In genomic region chr6:36340341-36340670, GRCh38 we compare ENCODE assay signal across 18 cellular contexts. TPM values are rescaled to one million over a fixed set of nuclear protein-coding genes. Genes with fewer than 3 reads are reported as not detected.
DNase-seq lines count a peak whose midpoint lies in the region; ATAC-seq, FAIRE-seq and TF ChIP-seq lines count a peak whose summit lies in the region.
"Had no signal": no experiment of that assay in that cellular context is flagged by ENCODE, and none has a peak within 500 bp of the region (broad histone marks: within the 10 kb centered on the region; RNA-seq: fewer than 3 reads in every experiment).

No MANE protein-coding gene starts in this region.

- H4K5ac ChIP-seq in mesendoderm (ENCODE audit: low read length): no peak overlapping the region

- no peaks in the 10 kb centered on the region for H3K9me3 ChIP-seq in K562 (replicated peaks; ENCODE audit: control insufficient read depth, insufficient read depth, low read depth, low read length)
- no peaks in the 10 kb centered on the region for H3K9me3 ChIP-seq in transverse colon
- H3K9me3 ChIP-seq: gastrocnemius medialis had no signal

- H2BK5ac ChIP-seq in mesendoderm (ENCODE audit: low read length): no peak overlapping the region

- H2BK15ac ChIP-seq in mesendoderm (replicated peaks; ENCODE audit: low read depth): no peak overlapping the region

- TF ChIP-seq RAD21 in K562 (CRISPR knock-in tag; conservative IDR thresholded peaks at IDR 0.05 in 1 of 2, IDR thresholded peaks at IDR 0.05 in 1 of 2): no peak

- in situ Hi-C loops in K562 (cut with MboI) (no loop called here), transverse colon (cut with MboI; ENCODE audit: low pct_ligation_motif_present in 1 of 4, low pct_unique_long_range_greater_than_20kb in 1 of 4, low sequenced_read_pairs in 3 of 4) (no loop called here)

- WGBS in K562 (ENCODE audit: insufficient coverage, low coverage, missing lambda C conversion rate): 12% methylated on average over 13 of the region's 13 CpGs
- WGBS in mesendoderm (ENCODE audit: extremely low coverage, insufficient coverage, low lambda C conversion rate): no CpG with 5 or more reads among the region's 13 CpGs
- WGBS in transverse colon (ENCODE audit: low coverage in 1 of 2), 2 donors: 55 to 56% methylated on average over 5 to 13 of the region's 13 CpGs

- H3K9me1 ChIP-seq in K562 (ENCODE audit: control insufficient read depth, insufficient read depth, low read length): no peaks in the 10 kb centered on the region

- no peak overlapping the region for H3K23ac ChIP-seq in mesendoderm (ENCODE audit: low read length)

- no peak overlapping the region for H4K8ac ChIP-seq in mesendoderm (ENCODE audit: low read depth, low read length)

- intact Hi-C loops in Right ventricle myocardium inferior (cut with DNase I): no loop called here
- intact Hi-C loops in left cardiac atrium (cut with DNase I): no loop called here
- intact Hi-C loops in K562 (cut with micrococcal nuclease): no loop called here
- intact Hi-C loops in transverse colon (cut with DNase I; ENCODE audit: low total_unique reads): no loop called here

- ATAC-seq in Right ventricle myocardium inferior (peak; percentile 9), left cardiac atrium (no peak), K562 (peak; percentile 8)

- CTCF ChIA-PET in K562 (lab: Yijun Ruan, JAX; ENCODE audit: low intra/inter-chr PET ratio): interaction anchor here (0.6 to 2.1 kb wide), 3 partner anchors 21 to 340 kb away, joined by 3 to 21 read pairs (median 5); no protein-coding TSS in a partner anchor

- H3K4me2 ChIP-seq in K562 (ENCODE audit: insufficient read depth, low read length) (peak overlapping the region; percentile 80), mesendoderm (ENCODE audit: low read length) (no peak overlapping the region)

- POLR2A ChIA-PET in K562 (lab: Yijun Ruan, JAX): interaction anchor here (0.6 to 2.2 kb wide), 8 partner anchors 7 to 256 kb away, joined by 3 to 20 read pairs (median 4); no protein-coding TSS in a partner anchor

- TF ChIP-seq EP300 in K562 (IDR thresholded peaks at IDR 0.05; ENCODE audit: low read length) (no peak), transverse colon (IDR thresholded peaks at IDR 0.05; ENCODE audit: low read depth) (no peak)

- H3K56ac ChIP-seq in mesendoderm (ENCODE audit: low read length): peak overlapping the region; percentile 79

- no peak overlapping the region for H3K18ac ChIP-seq in mesendoderm (ENCODE audit: low read length)

- BruUV-seq in K562 (replicated peaks; lab: Mats Ljungman, UMichigan): no TSS peak

- H2BK120ac ChIP-seq in mesendoderm (ENCODE audit: low read depth, low read length): no peak overlapping the region

- H4K20me1 ChIP-seq in K562 (replicated peaks; ENCODE audit: control insufficient read depth, insufficient read depth, low read length): peaks cover 3% of the 10 kb centered on the region; the same call in 1 of the 2 replicates

- TF ChIP-seq POLR2A in K562 (conservative IDR thresholded peaks at IDR 0.05) (no peak), transverse colon (IDR thresholded peaks at IDR 0.05) (no peak)

- no peak overlapping the region for H3K4ac ChIP-seq in mesendoderm (ENCODE audit: low read depth, low read length)

- peaks cover 19 to 45% of the 10 kb centered on the region in 2 experiments; a peak in 4 of 5 replicates for H3K27me3 ChIP-seq in K562 (ENCODE audit: control insufficient read depth in 2 of 2, insufficient read depth in 2 of 2, low read length in 2 of 2)
- H3K27me3 ChIP-seq in mesendoderm (ENCODE audit: insufficient read depth, low read length, poor library complexity): peaks cover 3% of the 10 kb centered on the region
- H3K27me3 ChIP-seq in transverse colon: no peaks in the 10 kb centered on the region

- H2AFZ ChIP-seq in K562 (ENCODE audit: low read depth, low read length): peak overlapping the region; percentile 90

- peaks cover 7 to 11% of the 10 kb centered on the region in 2 experiments; a peak in 4 of 5 replicates for H3K4me1 ChIP-seq in K562 (replicated peaks in 1 of 2; ENCODE audit: control insufficient read depth in 2 of 2, insufficient read depth in 2 of 2, low read length in 2 of 2)
- H3K4me1 ChIP-seq in mesendoderm (ENCODE audit: control insufficient read depth, low read depth, low read length): no peaks in the 10 kb centered on the region
- H3K4me1 ChIP-seq in transverse colon: peaks cover 7 to 41% (median 24%) of the 10 kb centered on the region in 4 donors

- H3K4me3 ChIP-seq in K562 (no peak overlapping the region), mesendoderm (ENCODE audit: low read length) (no peak overlapping the region), transverse colon (peak overlapping the region in 1 of 4 donors; percentile 38)
- H3K4me3 ChIP-seq: cardiac muscle cell had no signal

- no peak for DNase-seq in Right ventricle myocardium inferior (ENCODE audit: missing footprints)
- DNase-seq in left cardiac atrium: no peak
- DNase-seq in K562 (ENCODE audit: extremely low read depth in 1 of 4, low spot score in 3 of 4): no peak
- DNase-seq in mesendoderm: no peak
- no peak for DNase-seq in transverse colon
- no peak for DNase-seq in activated naive CD4-positive, alpha-beta T cell (lab: John Stamatoyannopoulos, UW)
- DNase-seq in H4 (ENCODE audit: low spot score): no peak
- no peak for DNase-seq in COR-L47 (lab: John Stamatoyannopoulos, UW)
- DNase-seq: NCI-H1436 treated with DMSO at 0.1 percent for 48 hours had no signal

- no peak overlapping the region for H2AK5ac ChIP-seq in mesendoderm (ENCODE audit: low read length)

- H3K9ac ChIP-seq in K562 (ENCODE audit: insufficient read depth in 1 of 2, low read depth in 2 of 2, low read length in 2 of 2) (peak overlapping the region in 1 of 2 experiments; percentile 89; a peak in 2 of 4 replicates), mesendoderm (ENCODE audit: low read length) (peak overlapping the region; percentile 57)

- no peaks in the 10 kb centered on the region for H3K79me1 ChIP-seq in mesendoderm (ENCODE audit: low read length)

- no peak for FAIRE-seq in K562 (lab: Jason Lieb, UNC)
- FAIRE-seq: A204.1, G401.6 had no signal

- no peak for TF ChIP-seq CTCF in K562 (IDR thresholded peaks at IDR 0.05 in 2 of 3, conservative IDR thresholded peaks at IDR 0.05 in 1 of 3; ENCODE audit: insufficient read depth in 2 of 3, low read depth in 1 of 3, low read length in 3 of 3)
- no peak for TF ChIP-seq CTCF in transverse colon (IDR thresholded peaks at IDR 0.05)

- H3K79me2 ChIP-seq in K562 (ENCODE audit: control insufficient read depth, insufficient read depth, low read length) (no peaks in the 10 kb centered on the region), mesendoderm (ENCODE audit: control insufficient read depth, insufficient read depth, low read length) (no peaks in the 10 kb centered on the region)

- H3K36me3 ChIP-seq in K562 (ENCODE audit: control insufficient read depth, insufficient read depth, low read length): no peaks in the 10 kb centered on the region
- no peaks in the 10 kb centered on the region for H3K36me3 ChIP-seq in mesendoderm (ENCODE audit: control insufficient read depth, insufficient read depth, low read length)
- no peaks in the 10 kb centered on the region for H3K36me3 ChIP-seq in transverse colon
- H3K36me3 ChIP-seq: cardiac muscle cell, gastrocnemius medialis had no signal

- H3K27ac ChIP-seq in K562 (ENCODE audit: extremely low read depth, low read depth, low read length): no peak overlapping the region
- no peak overlapping the region for H3K27ac ChIP-seq in mesendoderm (ENCODE audit: low read depth, low read length)
- peak overlapping the region; percentile 85 to 94 (median 88) for H3K27ac ChIP-seq in transverse colon
- H3K27ac ChIP-seq: cardiac muscle cell, RWPE1 had no signal

RNA-seq across cellular contexts. Expression of gene BNIP5, which starts 3.6 kb away (rescaled TPM):
- not detected for total RNA-seq in Right ventricle myocardium inferior
- total RNA-seq in left cardiac atrium: not detected
- not detected in 2 replicates for total RNA-seq in K562 (2011; cell fraction: chromatin; rRNA removed; ENCODE audit: low replicate concordance)
- not detected in 2 replicates for total RNA-seq in K562 (2011; cell fraction: nucleolus; rRNA removed)
- not detected in 2 replicates for total RNA-seq in K562 (2011; cell fraction: nucleoplasm; rRNA removed)
- not detected in 2 replicates for total RNA-seq in K562 (2014; rRNA removed)
- not detected in 2 replicates for total RNA-seq in K562 (2014; rRNA removed; fragmentation: Illumina TruSeq; extraction: Trizol)
- not detected in 2 replicates for total RNA-seq in K562 (2015; rRNA removed; fragmentation: Illumina TruSeq; extraction: Trizol)
- not detected in 2 replicates for total RNA-seq in K562 (2021)
- not detected in 2 replicates for polyA plus RNA-seq in K562 (2011; rRNA removed)
- not detected in 2 replicates for polyA plus RNA-seq in K562 (2011; cell fraction: cytosol; rRNA removed)
- not detected in 2 replicates for polyA plus RNA-seq in K562 (2011; cell fraction: nucleus; rRNA removed)
- polyA plus RNA-seq in K562 (2012): not detected in 2 replicates
- polyA plus RNA-seq in K562 (2014; fragmentation: Illumina TruSeq; extraction: Trizol): not detected in 2 replicates
- not detected for polyA plus RNA-seq in K562 (2014; fragmentation: Nextera tagmentation; extraction: Ambion mirVana)
- not detected in 2 replicates for polyA plus RNA-seq in K562 (2014; rRNA removed)
- not detected in 2 replicates for polyA minus RNA-seq in K562 (2011; rRNA and poly(A)+ RNA removed)
- polyA minus RNA-seq in K562 (2011; cell fraction: cytosol; rRNA and poly(A)+ RNA removed): not detected in 2 replicates
- not detected in 2 replicates for polyA minus RNA-seq in K562 (2011; cell fraction: nucleus; rRNA and poly(A)+ RNA removed)
- polyA plus RNA-seq in mesendoderm (2013, experiment 1 of 2): 0.04 TPM
- 0.03 TPM for polyA plus RNA-seq in mesendoderm (2013, experiment 2 of 2)
- 10 to 100 TPM in 3 of 4 donors, 1 to 10 TPM in 1; 6.0 to 23.6 (median 14.1) TPM for total RNA-seq in transverse colon
- not detected in 2 replicates for total RNA-seq in H4 (2014; rRNA removed; shearing (Covaris generic))
- total RNA-seq: activated CD4-positive, alpha-beta T cell treated with anti-CD3 and anti-CD28 coated beads for 36 hours; gastrocnemius medialis; myocyte; T-helper 17 cell; urinary bladder had no signal
- polyA plus RNA-seq: cardiac muscle cell, urinary bladder had no signal

RNA-seq across cellular contexts. Expression of gene ETV7, which starts 47.2 kb away (rescaled TPM):
- total RNA-seq in Right ventricle myocardium inferior (0.38 TPM), left cardiac atrium (under 1 TPM; 0.47 to 0.63 TPM), K562 (2014; rRNA removed) (0.12 TPM in 1 of 2 replicates, not detected in the other), K562 (2014; rRNA removed; fragmentation: Illumina TruSeq; extraction: Trizol) (0.16 and 0.22 TPM in 2 replicates), K562 (2015; rRNA removed; fragmentation: Illumina TruSeq; extraction: Trizol) (not detected in 2 replicates), K562 (2021) (0.16 and 0.22 TPM in 2 replicates), transverse colon (1 to 10 TPM; 1.3 to 4.2 (median 3.0) TPM)
- not detected in 2 replicates for total RNA-seq in K562 (2011; cell fraction: chromatin; rRNA removed; ENCODE audit: low replicate concordance)
- not detected in 2 replicates for total RNA-seq in K562 (2011; cell fraction: nucleolus; rRNA removed)
- not detected in 2 replicates for total RNA-seq in K562 (2011; cell fraction: nucleoplasm; rRNA removed)
- polyA plus RNA-seq in K562 (2011; rRNA removed) (0.07 TPM in 1 of 2 replicates, not detected in the other), K562 (2014; fragmentation: Illumina TruSeq; extraction: Trizol) (0.12 and 0.32 TPM in 2 replicates), K562 (2014; fragmentation: Nextera tagmentation; extraction: Ambion mirVana) (under 1 TPM; 0.08 to 0.17 TPM), K562 (2014; rRNA removed) (not detected in 2 replicates)
- not detected in 2 replicates for polyA plus RNA-seq in K562 (2011; cell fraction: cytosol; rRNA removed)
- not detected in 2 replicates for polyA plus RNA-seq in K562 (2011; cell fraction: nucleus; rRNA removed)
- 0.07 and 0.14 TPM in 2 replicates for polyA plus RNA-seq in K562 (2012)
- polyA minus RNA-seq in K562 (2011; rRNA and poly(A)+ RNA removed): not detected in 2 replicates
- not detected in 2 replicates for polyA minus RNA-seq in K562 (2011; cell fraction: cytosol; rRNA and poly(A)+ RNA removed)
- not detected in 2 replicates for polyA minus RNA-seq in K562 (2011; cell fraction: nucleus; rRNA and poly(A)+ RNA removed)
- 0.28 TPM for polyA plus RNA-seq in mesendoderm (2013, experiment 1 of 2)
- polyA plus RNA-seq in mesendoderm (2013, experiment 2 of 2): 0.27 TPM
- total RNA-seq in H4 (2014; rRNA removed; shearing (Covaris generic)): 0.99 and 1.2 TPM in 2 replicates
- total RNA-seq: cardiac muscle cell, gastrocnemius medialis, myocyte had no signal

Comparison
In these comparisons a context has a peak if more than half of its experiments do, and no peak if none do; other contexts are left out.
1. ATAC-seq: peak in Right ventricle myocardium inferior (single experiment) and K562 (single experiment); none in left cardiac atrium (0 of 2).
2. H3K27ac ChIP-seq: peak in transverse colon (4 of 4); none in K562 (single experiment) and mesendoderm (single experiment).